1 cellular context compared by ENCODE assay signal in the genomic region with DNA sequence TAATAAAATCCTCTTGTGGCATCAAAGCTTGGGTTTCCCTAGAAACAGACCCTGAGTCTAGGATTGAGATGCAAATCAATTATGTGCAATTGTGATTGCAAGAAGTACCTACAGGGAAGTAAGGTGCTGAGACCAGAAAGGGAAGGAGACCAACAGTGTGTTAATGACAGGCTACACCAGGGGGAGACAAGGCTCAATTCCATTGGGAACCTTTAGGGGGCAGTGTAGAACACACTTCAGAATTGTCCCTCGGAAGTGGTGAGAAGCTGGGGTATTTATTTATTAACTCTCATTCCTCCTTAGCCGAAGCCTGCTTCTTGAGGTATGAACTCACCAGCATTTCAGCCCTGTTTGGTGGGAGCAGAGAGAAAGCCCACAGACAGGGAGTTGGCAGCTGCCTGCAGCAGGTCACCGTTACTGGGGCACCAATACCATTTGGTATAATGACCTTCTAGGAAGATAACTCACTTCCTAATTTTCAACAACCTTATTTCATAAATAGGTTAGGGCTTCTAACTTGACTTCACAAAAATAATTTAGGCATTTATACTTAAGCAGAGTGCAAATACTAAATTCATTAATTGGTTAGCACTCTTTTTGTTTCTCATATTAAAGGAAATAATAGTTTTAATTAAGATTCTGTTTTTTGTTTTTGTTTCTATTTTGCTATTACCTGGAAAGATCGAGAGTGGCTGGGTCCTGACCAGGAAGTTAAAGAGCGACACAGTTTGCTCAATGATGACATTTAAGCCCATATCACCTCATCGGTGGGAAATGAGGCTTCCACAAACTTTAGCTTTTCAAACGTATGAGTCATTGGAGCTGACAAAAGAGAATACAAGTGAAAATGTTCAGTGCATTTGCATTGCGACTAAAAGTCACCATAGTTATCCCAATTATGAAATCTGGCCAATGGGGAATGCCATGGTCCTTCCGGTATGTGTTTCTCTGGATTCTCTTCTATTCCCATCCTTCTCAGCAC.
TF ChIP-seq lines count a peak whose summit lies in the region.

No MANE protein-coding gene starts in this region.

TF ChIP-seq in Ishikawa, 13 proteins besides CTCF, POLR2A, EP300 and RAD21 (continued from another document):
- TF ChIP-seq, protein P1, sequence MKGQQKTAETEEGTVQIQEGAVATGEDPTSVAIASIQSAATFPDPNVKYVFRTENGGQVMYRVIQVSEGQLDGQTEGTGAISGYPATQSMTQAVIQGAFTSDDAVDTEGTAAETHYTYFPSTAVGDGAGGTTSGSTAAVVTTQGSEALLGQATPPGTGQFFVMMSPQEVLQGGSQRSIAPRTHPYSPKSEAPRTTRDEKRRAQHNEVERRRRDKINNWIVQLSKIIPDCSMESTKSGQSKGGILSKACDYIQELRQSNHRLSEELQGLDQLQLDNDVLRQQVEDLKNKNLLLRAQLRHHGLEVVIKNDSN (IDR thresholded peaks at IDR 0.05) = no peak
